Comparison of ENCODE assay signal across 8 cellular contexts in genomic region chr11:65416341-65417185, GRCh38. TPM values are rescaled to one million over a fixed set of nuclear protein-coding genes. Genes with fewer than 3 reads are reported as not detected.
DNase-seq lines count a peak whose midpoint lies in the region; ATAC-seq and TF ChIP-seq lines count a peak whose summit lies in the region.

No MANE protein-coding gene starts in this region.

- H3K27ac Mint-ChIP-seq in endodermal cell: peak overlapping the region; percentile 99

- H3K4me1 Mint-ChIP-seq in endodermal cell: peaks cover 54% of the 10 kb centered on the region

- H3K36me3 ChIP-seq in endodermal cell (ENCODE audit: control insufficient read depth, insufficient read depth, low read length) (no peaks in the 10 kb centered on the region), mucosa of descending colon (ENCODE audit: low read depth) (peaks cover 3% of the 10 kb centered on the region)

- peaks cover 8% of the 10 kb centered on the region for H3K36me3 Mint-ChIP-seq in endodermal cell (ENCODE audit: low read depth)

- intact Hi-C loops in mucosa of descending colon (cut with DNase I, micrococcal nuclease): no loop called here

- no peak overlapping the region for H3K27ac ChIP-seq in endodermal cell (ENCODE audit: low read depth, low read length)

- no peaks in the 10 kb centered on the region for H3K9me3 Mint-ChIP-seq in endodermal cell

- H3K4me3 ChIP-seq in endodermal cell (ENCODE audit: low read length) (peak overlapping the region; percentile 72), mucosa of descending colon (no peak overlapping the region)

- TF ChIP-seq CTCF in endodermal cell (conservative IDR thresholded peaks at IDR 0.05) (peak; percentile 96), mucosa of descending colon (IDR thresholded peaks at IDR 0.05) (peak; percentile 92)

- H3K9ac ChIP-seq in endodermal cell (ENCODE audit: extremely low read depth, low read length, poor library complexity, severe bottlenecking): peak overlapping the region; percentile 25

- no peaks in the 10 kb centered on the region for H3K27me3 ChIP-seq in endodermal cell (ENCODE audit: control insufficient read depth, insufficient read depth, low read length, poor library complexity, severe bottlenecking)

- 22 to 39% methylated on average over 12 to 22 of the region's 22 CpGs for WGBS in endodermal cell (ENCODE audit: insufficient coverage in 1 of 2, insufficient read length in 1 of 2), 2 experiments

- H3K27me3 Mint-ChIP-seq in endodermal cell (ENCODE audit: insufficient read depth): no peaks in the 10 kb centered on the region

- H3K9me3 ChIP-seq in endodermal cell (ENCODE audit: control insufficient read depth, low read length) (no peaks in the 10 kb centered on the region), mucosa of descending colon (no peaks in the 10 kb centered on the region)

- ATAC-seq in HG03432 (IDR thresholded peaks at IDR 0.05; ENCODE audit: unreplicated experiment) (peak; percentile 27), mucosa of descending colon (peak; percentile 60)

- DNase-seq in DMS153 treated with DMSO at 0.1 percent for 48 hours (lab: John Stamatoyannopoulos, UW; ENCODE audit: unreplicated experiment): peak; percentile 68
- no peak for DNase-seq in DMS153 (lab: John Stamatoyannopoulos, UW)
- peak; percentile 82 for DNase-seq in NK-92 treated with Interleukin-12 subunit alpha and Interleukin-12 subunit beta, amount 100 ng/mL, for 24 hours (lab: John Stamatoyannopoulos, UW)
- peak; percentile 96 for DNase-seq in activated CD8-positive, alpha-beta memory T cell treated with anti-CD3 and anti-CD28 coated beads, Interleukin-2, amount 50 U/mL, for 4 hours
- DNase-seq in endodermal cell: peak; percentile 98
- peak; percentile 96 to 97 (median 97) for DNase-seq in mucosa of descending colon
- DNase-seq in stimulated activated CD8-positive, alpha-beta memory T cell treated with anti-CD3 and anti-CD28 coated beads, Interleukin-4, amount 100 ng/mL, for 1 hour (ENCODE audit: low read depth in 2 of 2, low spot score in 1 of 2): peak; percentile 84 to 86

- H3K4me1 ChIP-seq in endodermal cell (ENCODE audit: control insufficient read depth, insufficient read depth, low read length) (peaks cover 22% of the 10 kb centered on the region), mucosa of descending colon (ENCODE audit: low read depth) (peaks cover 51% of the 10 kb centered on the region)

- peak overlapping the region; percentile 33 for H3K4me3 Mint-ChIP-seq in endodermal cell

RNA-seq across cellular contexts. Expression of gene NEAT1, which starts 6.0 kb away (rescaled TPM):
- 10 to 100 TPM; 61.3 to 85.2 TPM for total RNA-seq in endodermal cell
- 21.0 TPM for polyA plus RNA-seq in endodermal cell (2013, experiment 1 of 2)
- polyA plus RNA-seq in endodermal cell (2013, experiment 2 of 2): 14.2 TPM
- total RNA-seq in mucosa of descending colon: 1,000 to 10,000 TPM; 1,133 to 1,409 (median 1,237) TPM

RNA-seq across cellular contexts. Expression of gene FRMD8, which starts 30.1 kb away (rescaled TPM):
- total RNA-seq in endodermal cell: 10 to 100 TPM; 27.4 to 29.6 TPM
- polyA plus RNA-seq in endodermal cell (2013, experiment 1 of 2): 10.8 TPM
- polyA plus RNA-seq in endodermal cell (2013, experiment 2 of 2): 11.9 TPM
- 10 to 100 TPM; 27.1 to 44.1 (median 42.3) TPM for total RNA-seq in mucosa of descending colon

RNA-seq across cellular contexts. Expression of gene SLC25A45, which starts 34.1 kb away (rescaled TPM):
- total RNA-seq in endodermal cell: 1 to 10 TPM; 3.0 to 6.3 TPM
- 0.71 TPM for polyA plus RNA-seq in endodermal cell (2013, experiment 1 of 2)
- 0.50 TPM for polyA plus RNA-seq in endodermal cell (2013, experiment 2 of 2)
- total RNA-seq in mucosa of descending colon: 10 to 100 TPM in 2 of 3 donors, 1 to 10 TPM in 1; 8.0 to 10.5 (median 10.1) TPM

Comparison
In these comparisons a context has a peak if more than half of its experiments do, and no peak if none do; other contexts are left out.
1. RNA of gene NEAT1, which starts 6.0 kb away (total RNA-seq): 1,133 to 1,409 TPM in mucosa of descending colon; 61.3 to 85.2 TPM in endodermal cell; every median in the first group is over 10 times any median in the second.